In the genomic region with DNA sequence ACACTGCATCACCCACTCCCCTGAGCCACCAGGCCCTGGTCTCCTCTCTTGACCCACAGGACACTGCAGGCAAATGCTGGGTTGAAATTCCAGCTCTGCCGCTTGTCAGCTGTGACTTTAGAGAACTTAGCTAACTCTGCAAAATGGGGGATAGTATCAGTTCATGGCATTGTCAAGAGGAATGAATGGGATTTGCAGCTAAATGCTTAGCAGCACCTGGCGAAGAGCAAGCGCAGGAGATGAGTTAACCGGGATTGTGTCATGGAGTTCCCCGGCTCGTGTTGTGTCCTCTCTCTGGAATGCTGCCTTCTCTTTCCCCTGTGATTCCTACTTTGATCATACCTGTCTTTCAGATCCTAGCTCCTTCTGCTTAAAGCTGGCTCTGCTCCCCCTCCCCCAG, we compare ENCODE assay signal across 11 cellular contexts.
"Had no signal": no experiment of that assay in that cellular context is flagged by ENCODE, and none has a peak within 500 bp of the region (broad histone marks: within the 10 kb centered on the region; RNA-seq: fewer than 3 reads in every experiment).

No MANE protein-coding gene starts in this region.

- H3K4me3 ChIP-seq: ovary had no signal

- H3K27me3 Mint-ChIP-seq: activated CD4-positive, alpha-beta T cell treated with anti-CD3 and anti-CD28 coated beads, Interleukin-2, amount 10 ng/mL, durations not matched to agents 7 days and 5 days; activated naive CD4-positive, alpha-beta T cell treated with anti-CD3 and anti-CD28 coated beads, Interleukin-2, amount 50 U/mL, for 24 hours had no signal

- ATAC-seq: left colon; stimulated activated naive CD8-positive, alpha-beta T cell treated with anti-CD3 and anti-CD28 coated beads, Interleukin-15, Interleukin-2, amounts not matched to agents 100 U/mL and 50 U/mL, for 24 hours had no signal

- H3K36me3 ChIP-seq: ovary had no signal

- H3K9me3 Mint-ChIP-seq: activated CD4-positive, alpha-beta T cell treated with anti-CD3 and anti-CD28 coated beads, Interleukin-2, amount 10 ng/mL, durations not matched to agents 7 days and 5 days; activated naive CD4-positive, alpha-beta T cell treated with anti-CD3 and anti-CD28 coated beads, Interleukin-2, amount 50 U/mL, for 24 hours; activated T-helper 2 cell treated with anti-CD3 and anti-CD28 coated beads, Interferon-gamma antibody, Interleukin-2, Interleukin-4, amounts not matched to agents 10 μg/mL and 5 μg/mL and 100 μg/mL, durations not matched to agents 14 hours and 24 hours and 36 hours; nephron progenitor cell; T-helper 1 cell treated with Interleukin-12 subunit alpha and Interleukin-12 subunit beta and Interleukin-4 antibody, amounts not matched to agents 30 μg/mL and 1 μg/mL, for 36 hours had no signal

- H3K4me1 Mint-ChIP-seq: activated CD4-positive, alpha-beta T cell treated with anti-CD3 and anti-CD28 coated beads, Interleukin-2, amount 10 ng/mL, durations not matched to agents 7 days and 5 days; activated naive CD4-positive, alpha-beta T cell treated with anti-CD3 and anti-CD28 coated beads, Interleukin-2, amount 50 U/mL, for 24 hours had no signal

- H3K9me3 ChIP-seq: ovary had no signal

- DNase-seq: activated CD4-positive, alpha-beta T cell treated with anti-CD3 and anti-CD28 coated beads, Interleukin-2, amount 10 ng/mL, durations not matched to agents 7 days and 5 days; activated CD4-positive, CD25-positive, alpha-beta regulatory T cell; left colon; stimulated activated CD4-positive, alpha-beta T cell treated with anti-CD3 and anti-CD28 coated beads, Interleukin-4, amount 100 ng/mL, for 1 hour; stimulated activated CD8-positive, alpha-beta memory T cell treated with anti-CD3 and anti-CD28 coated beads, Interleukin-4, amount 100 ng/mL, for 48 hours; stimulated activated naive CD8-positive, alpha-beta T cell treated with anti-CD3 and anti-CD28 coated beads, Interleukin-15, Interleukin-2, amounts not matched to agents 100 U/mL and 50 U/mL, for 24 hours had no signal

- H3K27ac Mint-ChIP-seq: activated CD4-positive, alpha-beta T cell treated with anti-CD3 and anti-CD28 coated beads, Interleukin-2, amount 10 ng/mL, durations not matched to agents 7 days and 5 days; activated naive CD4-positive, alpha-beta T cell treated with anti-CD3 and anti-CD28 coated beads, Interleukin-2, amount 50 U/mL, for 24 hours; activated T-helper 2 cell treated with anti-CD3 and anti-CD28 coated beads, Interferon-gamma antibody, Interleukin-2, Interleukin-4, amounts not matched to agents 10 μg/mL and 5 μg/mL and 100 μg/mL, durations not matched to agents 14 hours and 24 hours and 36 hours; T-helper 1 cell treated with Interleukin-12 subunit alpha and Interleukin-12 subunit beta and Interleukin-4 antibody, amounts not matched to agents 30 μg/mL and 1 μg/mL, for 36 hours had no signal

- H3K36me3 Mint-ChIP-seq: activated naive CD4-positive, alpha-beta T cell treated with anti-CD3 and anti-CD28 coated beads, Interleukin-2, amount 50 U/mL, for 24 hours had no signal

- H3K27me3 ChIP-seq: ovary had no signal

- H3K4me3 Mint-ChIP-seq: activated CD4-positive, alpha-beta T cell treated with anti-CD3 and anti-CD28 coated beads, Interleukin-2, amount 10 ng/mL, durations not matched to agents 7 days and 5 days; activated naive CD4-positive, alpha-beta T cell treated with anti-CD3 and anti-CD28 coated beads, Interleukin-2, amount 50 U/mL, for 24 hours; T-helper 1 cell treated with Interleukin-12 subunit alpha and Interleukin-12 subunit beta and Interleukin-4 antibody, amounts not matched to agents 30 μg/mL and 1 μg/mL, for 36 hours had no signal
